ENCODE assay signal across 8 cellular contexts in genomic region chr17:77137886-77138285, GRCh38. TPM values are rescaled to one million over a fixed set of nuclear protein-coding genes. Genes with fewer than 3 reads are reported as not detected.
DNase-seq lines count a peak whose midpoint lies in the region; ATAC-seq and TF ChIP-seq lines count a peak whose summit lies in the region.
"Not testable (repeated sequence)": the region's sequence is repeated elsewhere in the genome, so short reads cannot be mapped to it uniquely, and the experiment has no call there.

No MANE protein-coding gene starts in this region.

- peaks cover 17% of the 10 kb centered on the region for H3K79me2 ChIP-seq in PC-3 (ENCODE audit: low read length)

- peaks cover 23% of the 10 kb centered on the region for H3K36me3 Mint-ChIP-seq in activated CD4-positive, alpha-beta T cell treated with anti-CD3 and anti-CD28 coated beads for 36 hours (ENCODE audit: low read depth)

- peak; percentile 54 for DNase-seq in Daoy (ENCODE audit: low read depth)
- DNase-seq in PC-3, result peak; percentile 90
- peak; percentile 84 for DNase-seq in activated CD4-positive, alpha-beta T cell treated with anti-CD3 and anti-CD28 coated beads for 36 hours
- DNase-seq in activated T-helper 9 cell treated with anti-CD3 and anti-CD28 coated beads, Interleukin-2, amount 50 U/mL, for 16 hours (ENCODE audit: low read depth), result peak; percentile 13
- peak; percentile 48 for DNase-seq in dermis blood vessel endothelial cell
- peak; percentile 70 for DNase-seq in islet precursor cell
- DNase-seq in gastrocnemius medialis, result peak; percentile 44 to 52
- peak in 1 of 2 donors; percentile 39 for DNase-seq in stimulated activated naive CD8-positive, alpha-beta T cell treated with anti-CD3 and anti-CD28 coated beads, Interleukin-15, amount 100 ng/mL, for 72 hours

- not testable (repeated sequence) for H3K9me3 Mint-ChIP-seq in activated CD4-positive, alpha-beta T cell treated with anti-CD3 and anti-CD28 coated beads for 36 hours (ENCODE audit: low read depth)
- peaks cover 11 to 14% of the 10 kb centered on the region in 2 donors for H3K9me3 Mint-ChIP-seq in stimulated activated naive CD8-positive, alpha-beta T cell treated with anti-CD3 and anti-CD28 coated beads, Interleukin-15, amount 100 ng/mL, for 72 hours

- H3K4me1 ChIP-seq in PC-3 (ENCODE audit: insufficient read depth, low read length) (peaks cover 36% of the 10 kb centered on the region), gastrocnemius medialis (peaks cover 19 to 24% of the 10 kb centered on the region in 2 donors)

- intact Hi-C loops in PC-3 (cut with micrococcal nuclease); activated CD4-positive, alpha-beta T cell treated with anti-CD3 and anti-CD28 coated beads for 36 hours (cut with DNase I, micrococcal nuclease); gastrocnemius medialis (cut with DNase I; ENCODE audit: low total_unique reads): not testable (repeated sequence)

- H3K36me3 ChIP-seq in PC-3 (ENCODE audit: low read depth, low read length), result peaks cover 13% of the 10 kb centered on the region
- H3K36me3 ChIP-seq in gastrocnemius medialis, result not testable (repeated sequence)

- not testable (repeated sequence) for H3F3A ChIP-seq in PC-3 (ENCODE audit: low read length, unreplicated experiment)

- H3K27ac ChIP-seq in PC-3 (ENCODE audit: low read length) (peak overlapping the region; percentile 68), gastrocnemius medialis (peak overlapping the region; percentile 17 to 98 (median 94))

- not testable (repeated sequence) for H3K27me3 Mint-ChIP-seq in activated CD4-positive, alpha-beta T cell treated with anti-CD3 and anti-CD28 coated beads for 36 hours; stimulated activated naive CD8-positive, alpha-beta T cell treated with anti-CD3 and anti-CD28 coated beads, Interleukin-15, amount 100 ng/mL, for 72 hours

- H3K4me3 Mint-ChIP-seq in activated CD4-positive, alpha-beta T cell treated with anti-CD3 and anti-CD28 coated beads for 36 hours, result peak overlapping the region; percentile 10
- peak overlapping the region; percentile 14 for H3K4me3 Mint-ChIP-seq in stimulated activated naive CD8-positive, alpha-beta T cell treated with anti-CD3 and anti-CD28 coated beads, Interleukin-15, amount 100 ng/mL, for 72 hours

- POLR2A ChIA-PET in PC-3 (lab: Charles Lee; ENCODE audit: unreplicated experiment), result not testable (repeated sequence)
- POLR2A ChIA-PET in activated CD4-positive, alpha-beta T cell treated with anti-CD3 and anti-CD28 coated beads for 36 hours (lab: Charles Lee), result interaction anchor here (0.6 to 1.8 kb wide), 2 partner anchors 10 to 945 kb away, joined by 5 to 8 read pairs; no protein-coding TSS in a partner anchor

- H3K27ac Mint-ChIP-seq in activated CD4-positive, alpha-beta T cell treated with anti-CD3 and anti-CD28 coated beads for 36 hours, result peak overlapping the region; percentile 85
- peak overlapping the region; percentile 55 to 59 for H3K27ac Mint-ChIP-seq in stimulated activated naive CD8-positive, alpha-beta T cell treated with anti-CD3 and anti-CD28 coated beads, Interleukin-15, amount 100 ng/mL, for 72 hours

- not testable (repeated sequence) for H2AFZ ChIP-seq in PC-3 (ENCODE audit: low read length)

- not testable (repeated sequence) for TF ChIP-seq POLR2A in gastrocnemius medialis (IDR thresholded peaks at IDR 0.05)

- not testable (repeated sequence) for ATAC-seq in PC-3; gastrocnemius medialis; stimulated activated naive CD8-positive, alpha-beta T cell treated with anti-CD3 and anti-CD28 coated beads, Interleukin-15, amount 100 ng/mL, for 72 hours
- peak; percentile 15 for ATAC-seq in activated CD4-positive, alpha-beta T cell treated with anti-CD3 and anti-CD28 coated beads for 36 hours

- not testable (repeated sequence) for H3K4me2 ChIP-seq in PC-3 (ENCODE audit: low read length)

- H3K4me3 ChIP-seq in PC-3 (ENCODE audit: low read length); gastrocnemius medialis: not testable (repeated sequence)

- BruUV-seq in PC-3 (replicated peaks; lab: Mats Ljungman, UMichigan), result not testable (repeated sequence)

- H3K9me2 ChIP-seq in PC-3 (replicated peaks; ENCODE audit: low read length), result not testable (repeated sequence)

- in situ Hi-C loops in gastrocnemius medialis (cut with MboI; ENCODE audit: low sequenced_read_pairs in 4 of 4), result not testable (repeated sequence)

- not testable (repeated sequence) for H3K9me3 ChIP-seq in PC-3 (ENCODE audit: low read length); gastrocnemius medialis

- not testable (repeated sequence) for H4K20me1 ChIP-seq in PC-3 (ENCODE audit: low read length)

- not testable (repeated sequence) for TF ChIP-seq CTCF in PC-3 (conservative IDR thresholded peaks at IDR 0.05; ENCODE audit: low read depth, low read length); gastrocnemius medialis (IDR thresholded peaks at IDR 0.05 in 4 of 5, conservative IDR thresholded peaks at IDR 0.05 in 1 of 5)

- H3K9ac ChIP-seq in PC-3 (ENCODE audit: low read length), result not testable (repeated sequence)

- H3K4me1 Mint-ChIP-seq in activated CD4-positive, alpha-beta T cell treated with anti-CD3 and anti-CD28 coated beads for 36 hours, result peaks cover 34% of the 10 kb centered on the region
- H3K4me1 Mint-ChIP-seq in stimulated activated naive CD8-positive, alpha-beta T cell treated with anti-CD3 and anti-CD28 coated beads, Interleukin-15, amount 100 ng/mL, for 72 hours, result peaks cover 40% of the 10 kb centered on the region

- not testable (repeated sequence) for H3K27me3 ChIP-seq in PC-3 (ENCODE audit: low read length); gastrocnemius medialis

- CTCF ChIA-PET in PC-3 (lab: Charles Lee), result not testable (repeated sequence)
- CTCF ChIA-PET in activated CD4-positive, alpha-beta T cell treated with anti-CD3 and anti-CD28 coated beads for 36 hours (lab: Charles Lee), result interaction anchor here (0.6 to 1.6 kb wide), 3 partner anchors 9 to 355 kb away, joined by 4 to 5 read pairs (median 4); no protein-coding TSS in a partner anchor

RNA-seq across cellular contexts. Expression of gene SEC14L1, which starts 2.9 kb away (rescaled TPM):
- total RNA-seq in Daoy (2014; rRNA removed; shearing (Covaris generic)), result 25.5 and 26.8 TPM in 2 replicates
- total RNA-seq in PC-3 (2014; rRNA removed) (39.8 and 50.9 TPM in 2 replicates), dermis blood vessel endothelial cell (322 and 488 TPM in 2 replicates), gastrocnemius medialis (10 to 100 TPM; 55.0 to 94.1 (median 73.7) TPM)
- total RNA-seq in activated CD4-positive, alpha-beta T cell treated with anti-CD3 and anti-CD28 coated beads for 36 hours, result 10 to 100 TPM; 44.2 to 67.0 TPM
